In genomic region chr19:40420766-40421467, GRCh38 we compare ENCODE assay signal across 8 cellular contexts. TPM values are rescaled to one million over a fixed set of nuclear protein-coding genes. Genes with fewer than 3 reads are reported as not detected.
DNase-seq lines count a peak whose midpoint lies in the region; ATAC-seq and TF ChIP-seq lines count a peak whose summit lies in the region.

No MANE protein-coding gene starts in this region.

- TF ChIP-seq CTCF in GM12875 (IDR thresholded peaks at IDR 0.05; ENCODE audit: borderline replicate concordance, insufficient read depth, low read depth, low read length): peak; percentile 95
- peak; percentile 83 for TF ChIP-seq CTCF in liver (IDR thresholded peaks at IDR 0.05; ENCODE audit: low read depth, low read length, missing input control)

- DNase-seq in NCI-H526 (lab: John Stamatoyannopoulos, UW): peak; percentile 71 to 95
- peak; percentile 52 for DNase-seq in activated CD4-positive, alpha-beta T cell treated with anti-CD3 and anti-CD28 coated beads, Interleukin-2, amount 50 U/mL, for 24 hours (ENCODE audit: low read depth in 1 of 2, low spot score in 1 of 2)
- DNase-seq in dermis blood vessel endothelial cell: peak; percentile 94
- DNase-seq in stimulated activated CD4-positive, alpha-beta T cell treated with anti-CD3 and anti-CD28 coated beads, Interleukin-2, amount 100 ng/mL, for 48 hours: peak; percentile 62 to 72

- peaks cover 0 to 13% (median 8%) of the 10 kb centered on the region in 4 donors for H3K4me1 ChIP-seq in liver (ENCODE audit: control insufficient read depth in 4 of 4, insufficient read depth in 4 of 4, low read length in 3 of 4)

- TF ChIP-seq RAD21 in liver (IDR thresholded peaks at IDR 0.05): peak; percentile 74 to 79

- WGBS in liver: under 1% methylated on average over 52 of the region's 52 CpGs

- H3K9me3 ChIP-seq in liver (ENCODE audit: control insufficient read depth in 4 of 4, low read length in 3 of 4): no peaks in the 10 kb centered on the region

- ATAC-seq in HG03175 (IDR thresholded peaks at IDR 0.05; ENCODE audit: unreplicated experiment): peak; percentile 44
- no peak for ATAC-seq in GM21717 (IDR thresholded peaks at IDR 0.05; ENCODE audit: unreplicated experiment)

- H3K27ac ChIP-seq in liver (ENCODE audit: low read depth in 1 of 2, low read length in 2 of 2): peak overlapping the region; percentile 93 to 98

- no peaks in the 10 kb centered on the region for H3K27me3 ChIP-seq in liver (ENCODE audit: control insufficient read depth in 4 of 4, insufficient read depth in 4 of 4, low read length in 3 of 4)

- peak overlapping the region; percentile 96 to 97 for H3K9ac ChIP-seq in liver (ENCODE audit: low read depth in 1 of 2, low read length in 2 of 2)

- peaks cover 2 to 5% (median 4%) of the 10 kb centered on the region in 4 donors for H3K36me3 ChIP-seq in liver (ENCODE audit: control insufficient read depth in 4 of 4, insufficient read depth in 3 of 4, low read depth in 1 of 4, low read length in 3 of 4)

- peak overlapping the region; percentile 79 for H3K4me3 ChIP-seq in GM12875 (ENCODE audit: low read depth, low read length)
- H3K4me3 ChIP-seq in liver (ENCODE audit: low read depth in 1 of 3, low read length in 3 of 3): peak overlapping the region; percentile 52 to 75 (median 62)

TF ChIP-seq in liver, 16 proteins besides CTCF, POLR2A, EP300 and RAD21:
- TF ChIP-seq FOXA1 (IDR thresholded peaks at IDR 0.05): peak; percentile 43
- no peak for TF ChIP-seq HNF4G (IDR thresholded peaks at IDR 0.05)
- TF ChIP-seq FOXA2 (IDR thresholded peaks at IDR 0.05): no peak
- peak; percentile 83 for TF ChIP-seq REST (IDR thresholded peaks at IDR 0.05)
- TF ChIP-seq TAF1 (conservative IDR thresholded peaks at IDR 0.05): peak; percentile 33
- no peak for TF ChIP-seq ZBTB33 (IDR thresholded peaks at IDR 0.05)
- TF ChIP-seq HNF4A (conservative IDR thresholded peaks at IDR 0.05): peak; percentile 16 to 48
- TF ChIP-seq SP1 (IDR thresholded peaks at IDR 0.05): peak; percentile 83
- TF ChIP-seq NR2F2 (IDR thresholded peaks at IDR 0.05): peak; percentile 26
- TF ChIP-seq JUND (IDR thresholded peaks at IDR 0.05): no peak
- peak; percentile 73 for TF ChIP-seq YY1 (IDR thresholded peaks at IDR 0.05)
- TF ChIP-seq RXRA (IDR thresholded peaks at IDR 0.05): no peak
- TF ChIP-seq MAX (IDR thresholded peaks at IDR 0.05): no peak
- peak; percentile 97 to 99 for TF ChIP-seq EGR1 (IDR thresholded peaks at IDR 0.05; ENCODE audit: low read depth in 2 of 2)
- no peak for TF ChIP-seq ATF3 (IDR thresholded peaks at IDR 0.05)
- TF ChIP-seq GABPA (IDR thresholded peaks at IDR 0.05 in 1 of 2, conservative IDR thresholded peaks at IDR 0.05 in 1 of 2): peak in 1 of 2 donors; percentile 70

RNA-seq across cellular contexts. Expression of gene SERTAD1, which starts 4.9 kb away (rescaled TPM):
- total RNA-seq in dermis blood vessel endothelial cell (18.8 and 38.1 TPM in 2 replicates), liver (1 to 10 TPM; 3.7 to 6.0 TPM)
- polyA plus RNA-seq in liver: 1 to 10 TPM; 3.6 to 6.8 TPM

RNA-seq across cellular contexts. Expression of gene PRX, which starts 7.7 kb away (rescaled TPM):
- total RNA-seq in dermis blood vessel endothelial cell (1.7 and 2.1 TPM in 2 replicates), liver (1 to 10 TPM in 1 of 2 donors, under 1 TPM in 1; 0.56 to 1.0 TPM)
- polyA plus RNA-seq in liver: under 1 TPM; 0.03 to 0.47 TPM

RNA-seq across cellular contexts. Expression of gene SERTAD3, which starts 23.2 kb away (rescaled TPM):
- total RNA-seq in dermis blood vessel endothelial cell (14.9 and 25.9 TPM in 2 replicates), liver (1 to 10 TPM; 6.9 to 7.0 TPM)
- polyA plus RNA-seq in liver: 1 to 10 TPM; 6.1 to 8.9 TPM

RNA-seq across cellular contexts. Expression of gene HIPK4, which starts 30.9 kb away (rescaled TPM):
- total RNA-seq in dermis blood vessel endothelial cell (under 0.01 and 0.05 TPM in 2 replicates), liver (under 1 TPM in 1 of 2 donors, not detected in 1; 0.17 TPM)
- polyA plus RNA-seq in liver: under 1 TPM in 1 of 2 donors, not detected in 1; 0.02 TPM

RNA-seq across cellular contexts. Expression of gene BLVRB, which starts 44.6 kb away (rescaled TPM):
- total RNA-seq in dermis blood vessel endothelial cell (43.0 and 58.7 TPM in 2 replicates), liver (1,000 to 10,000 TPM in 1 of 2 donors, 100 to 1,000 TPM in 1; 132 to 1,243 TPM)
- 100 to 1,000 TPM; 192 to 312 TPM for polyA plus RNA-seq in liver
